Comparison of ENCODE assay signal across 6 cellular contexts in genomic region chr9:41044930-41045329, GRCh38.
DNase-seq lines count a peak whose midpoint lies in the region.
"Not testable (repeated sequence)": the region's sequence is repeated elsewhere in the genome, so short reads cannot be mapped to it uniquely, and the experiment has no call there.

No MANE protein-coding gene starts in this region.

- DNase-seq in CD1c-positive myeloid dendritic cell (ENCODE audit: extremely low spot score) (peak; percentile 0), LHCN-M2 (ENCODE audit: low read depth) (peak; percentile 32), MG63 (peak; percentile 45), RPMI7951 (ENCODE audit: low read depth) (peak; percentile 26), fibroblast of peridontal ligament (ENCODE audit: extremely low read depth) (peak; percentile 21), myocyte (ENCODE audit: low read depth) (peak; percentile 17)

- H3K4me3 ChIP-seq in MG63 = not testable (repeated sequence)

- not testable (repeated sequence) for H3K9me3 ChIP-seq in MG63

- not testable (repeated sequence) for H3K36me3 ChIP-seq in MG63

- H3K27me3 ChIP-seq in MG63 = not testable (repeated sequence)
